In the genomic region with DNA sequence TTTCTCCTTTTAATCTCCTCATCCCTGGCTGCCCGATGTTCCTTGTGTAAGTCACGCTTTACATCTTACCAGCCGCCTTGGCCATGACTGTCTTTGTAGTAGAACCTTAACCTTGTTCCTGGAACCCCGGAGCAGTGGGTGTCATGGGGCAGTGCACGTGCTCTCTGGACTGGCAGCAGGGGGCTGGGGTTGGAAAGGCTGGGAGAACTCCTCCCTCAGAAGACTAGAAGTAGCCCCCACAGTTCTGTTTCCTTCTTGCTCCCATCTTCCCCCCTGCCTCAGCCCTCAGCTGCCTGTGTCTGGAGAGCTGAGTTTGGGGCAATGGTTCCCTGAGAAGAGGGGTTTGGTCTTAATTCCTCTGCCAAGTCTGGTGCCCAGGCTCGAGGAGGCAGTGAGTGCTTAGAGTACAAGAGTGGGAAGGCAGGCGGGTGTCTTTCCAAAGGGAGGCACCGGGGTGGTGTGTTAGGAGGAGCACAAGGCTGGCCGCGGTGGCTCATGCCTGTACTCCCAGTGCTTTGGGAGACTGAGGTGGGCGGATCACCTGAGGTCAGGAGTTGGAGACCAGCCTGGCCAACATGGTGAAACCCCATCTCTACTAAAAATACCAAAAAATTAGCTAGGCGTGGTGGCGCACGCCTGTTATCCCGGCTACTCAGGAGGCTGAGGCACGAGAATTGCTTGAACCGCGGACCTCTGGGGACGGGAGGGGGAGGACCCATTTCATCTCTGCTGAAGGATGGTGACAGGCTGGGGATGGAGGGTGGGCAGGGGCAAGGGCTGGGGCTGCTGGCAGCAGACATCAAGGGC, we compare ENCODE assay signal across 19 cellular contexts.
DNase-seq lines count a peak whose midpoint lies in the region; ATAC-seq and TF ChIP-seq lines count a peak whose summit lies in the region.
"Had no signal": no experiment of that assay in that cellular context is flagged by ENCODE, and none has a peak within 500 bp of the region (broad histone marks: within the 10 kb centered on the region; RNA-seq: fewer than 3 reads in every experiment).

No MANE protein-coding gene starts in this region.

- no peak overlapping the region for H3K27ac Mint-ChIP-seq in CD8-positive, alpha-beta T cell

- peak; percentile 35 for DNase-seq in RWPE2 (ENCODE audit: low spot score)
- DNase-seq in mesenteric fat pad (ENCODE audit: low spot score): peak; percentile 71
- DNase-seq in tibial artery: peak; percentile 20 to 59
- DNase-seq in NCI-H345 treated with DMSO at 0.1 percent for 48 hours (lab: John Stamatoyannopoulos, UW; ENCODE audit: unreplicated experiment): no peak
- no peak for DNase-seq in CD8-positive, alpha-beta T cell
- DNase-seq: BE2C, DND-41, GDM1, GM23248, KBM-7, NCI-H1092, NCI-H1694, NCI-H446 treated with DMSO at 0.1 percent for 48 hours, NCI-H748 treated with DMSO at 0.1 percent for 48 hours, SHP77 treated with DMSO at 0.1 percent for 48 hours had no signal

- no peaks in the 10 kb centered on the region for H3K36me3 Mint-ChIP-seq in CD8-positive, alpha-beta T cell
- H3K36me3 Mint-ChIP-seq: CD8-positive, alpha-beta memory T cell had no signal

- no peak overlapping the region for H3K4me3 Mint-ChIP-seq in CD8-positive, alpha-beta T cell
- H3K4me3 Mint-ChIP-seq: CD8-positive, alpha-beta memory T cell had no signal

- no peaks in the 10 kb centered on the region for H3K4me1 Mint-ChIP-seq in CD8-positive, alpha-beta T cell (ENCODE audit: low read depth)

- H3K27me3 ChIP-seq in RWPE2 (ENCODE audit: insufficient read depth, poor library complexity, severe bottlenecking): no peaks in the 10 kb centered on the region
- H3K27me3 ChIP-seq in tibial artery: no peaks in the 10 kb centered on the region
- H3K27me3 ChIP-seq in CD8-positive, alpha-beta T cell (ENCODE audit: insufficient read depth, low read length): no peaks in the 10 kb centered on the region
- H3K27me3 ChIP-seq: BE2C had no signal

- no peaks in the 10 kb centered on the region for H3K9me3 ChIP-seq in HEK293 (ENCODE audit: control insufficient read depth, insufficient read depth, low read depth, low read length)
- H3K9me3 ChIP-seq in RWPE2 (ENCODE audit: severe bottlenecking): no peaks in the 10 kb centered on the region
- H3K9me3 ChIP-seq in tibial artery: no peaks in the 10 kb centered on the region
- H3K9me3 ChIP-seq in CD8-positive, alpha-beta T cell (ENCODE audit: low read length): no peaks in the 10 kb centered on the region
- H3K9me3 ChIP-seq: BE2C had no signal

- no peaks in the 10 kb centered on the region for H3K27me3 Mint-ChIP-seq in CD8-positive, alpha-beta T cell (ENCODE audit: low read depth)
- H3K27me3 Mint-ChIP-seq: CD8-positive, alpha-beta memory T cell had no signal

- H3K27ac ChIP-seq in HEK293 (ENCODE audit: extremely low read depth, low read depth, low read length): no peak overlapping the region
- H3K27ac ChIP-seq in RWPE2 (ENCODE audit: poor library complexity, severe bottlenecking): no peak overlapping the region
- H3K27ac ChIP-seq in tibial artery: no peak overlapping the region
- H3K27ac ChIP-seq in CD8-positive, alpha-beta T cell (ENCODE audit: low read depth, low read length): no peak overlapping the region
- H3K27ac ChIP-seq: GM23248, PC-9 had no signal

- H3K4me1 ChIP-seq in HEK293 (ENCODE audit: control insufficient read depth, insufficient read depth, low read length): peaks cover 3% of the 10 kb centered on the region; the same call in 1 of the 2 replicates
- H3K4me1 ChIP-seq in RWPE2 (ENCODE audit: insufficient read depth, poor library complexity, severe bottlenecking): peaks cover 2% of the 10 kb centered on the region
- peaks cover 0 to 34% (median 21%) of the 10 kb centered on the region in 4 donors for H3K4me1 ChIP-seq in tibial artery
- no peaks in the 10 kb centered on the region for H3K4me1 ChIP-seq in CD8-positive, alpha-beta T cell (ENCODE audit: insufficient read depth, low read length)
- H3K4me1 ChIP-seq: BE2C had no signal

- peaks cover 0 to 3% of the 10 kb centered on the region in 2 experiments; a peak in 1 of 3 replicates for H3K36me3 ChIP-seq in HEK293 (ENCODE audit: control insufficient read depth in 2 of 2, insufficient read depth in 1 of 2, low read length in 2 of 2)
- H3K36me3 ChIP-seq in RWPE2 (ENCODE audit: low read depth): no peaks in the 10 kb centered on the region
- no peaks in the 10 kb centered on the region for H3K36me3 ChIP-seq in tibial artery
- H3K36me3 ChIP-seq in CD8-positive, alpha-beta T cell (ENCODE audit: insufficient read depth, low read length): no peaks in the 10 kb centered on the region
- H3K36me3 ChIP-seq: BE2C had no signal

- no peaks in the 10 kb centered on the region for H3K9me3 Mint-ChIP-seq in CD8-positive, alpha-beta T cell
- H3K9me3 Mint-ChIP-seq: CD8-positive, alpha-beta memory T cell had no signal

- ATAC-seq in RWPE2 (ENCODE audit: low read depth) (no peak), GM21390 (IDR thresholded peaks at IDR 0.05; ENCODE audit: unreplicated experiment) (no peak)
- ATAC-seq in CD8-positive, alpha-beta T cell: no peak

- no peak for TF ChIP-seq CTCF in HEK293 (tag by site-specific recombination; IDR thresholded peaks at IDR 0.05)
- TF ChIP-seq CTCF in RWPE2 (IDR thresholded peaks at IDR 0.05; ENCODE audit: poor library complexity, severe bottlenecking): no peak
- TF ChIP-seq CTCF in tibial artery (IDR thresholded peaks at IDR 0.05): no peak
- TF ChIP-seq CTCF in CD8-positive, alpha-beta T cell (IDR thresholded peaks at IDR 0.05): no peak

- H3K4me3 ChIP-seq in HEK293 (ENCODE audit: low read depth, low read length) (no peak overlapping the region), RWPE2 (ENCODE audit: severe bottlenecking) (no peak overlapping the region), tibial artery (no peak overlapping the region)
- no peak overlapping the region for H3K4me3 ChIP-seq in CD8-positive, alpha-beta T cell (ENCODE audit: low read depth, low read length)
- H3K4me3 ChIP-seq: GM23248, PC-9 had no signal

- POLR2A ChIA-PET in HEK293 (lab: Yijun Ruan, JAX): interaction anchor here (0.5 kb wide), 1 partner anchor 87 kb away, joined by 7 read pairs; no protein-coding TSS in a partner anchor
- POLR2A ChIA-PET in CD8-positive, alpha-beta T cell (lab: Charles Lee): no interaction called here

- intact Hi-C loops in tibial artery (cut with DNase I; ENCODE audit: low total_unique reads): no loop called here
- intact Hi-C loops in CD8-positive, alpha-beta T cell (cut with DNase I, micrococcal nuclease): no loop called here

- CTCF ChIA-PET in HEK293 (lab: Yijun Ruan, JAX): no interaction called here
- CTCF ChIA-PET in CD8-positive, alpha-beta T cell (lab: Charles Lee): no interaction called here

TF ChIP-seq in HEK293, 187 proteins besides CTCF, POLR2A, EP300 and RAD21:
- TF ChIP-seq ZNF211 (tag by site-specific recombination; IDR thresholded peaks at IDR 0.05; ENCODE audit: low read depth): no peak
- TF ChIP-seq ZBTB20 (tag by site-specific recombination; IDR thresholded peaks at IDR 0.05): peak; percentile 49

Comparison
In these comparisons a context has a peak if more than half of its experiments do, and no peak if none do; other contexts are left out.
1. DNase-seq: peak in RWPE2 (single experiment), mesenteric fat pad (single experiment) and tibial artery (2 of 2); none in NCI-H345 treated with DMSO at 0.1 percent for 48 hours (single experiment) and CD8-positive, alpha-beta T cell (0 of 7).